ENCODE assay signal across 20 cellular contexts in genomic region chr15:42507514-42507913, GRCh38.
"Had no signal": no experiment of that assay in that cellular context is flagged by ENCODE, and none has a peak within 500 bp of the region (broad histone marks: within the 10 kb centered on the region; RNA-seq: fewer than 3 reads in every experiment).

No MANE protein-coding gene starts in this region.

- H3K9me3 ChIP-seq: esophagus squamous epithelium, sigmoid colon, spleen, thoracic aorta, upper lobe of right lung had no signal

- H3K36me3 ChIP-seq: cardiac muscle cell, sigmoid colon, thoracic aorta had no signal

- H3K4me3 ChIP-seq: cardiac muscle cell, esophagus squamous epithelium, lung, sigmoid colon, spleen, thoracic aorta, upper lobe of right lung had no signal

- H3K27me3 ChIP-seq: cardiac muscle cell, esophagus squamous epithelium, sigmoid colon, spleen, upper lobe of right lung had no signal

- DNase-seq: activated CD4-positive, alpha-beta T cell treated with anti-CD3 and anti-CD28 coated beads for 36 hours; activated CD4-positive, alpha-beta T cell treated with anti-CD3 and anti-CD28 coated beads, Interleukin-2, amount 50 U/mL, for 48 hours; activated gamma-delta T cell treated with Interleukin-2 at 50 U/mL for 16 hours; amniotic stem cell; dermis blood vessel endothelial cell; effector memory CD4-positive, alpha-beta T cell; esophagus squamous epithelium; hippocampal formation; left colon; occipital lobe; posterior cingulate gyrus; spleen; stimulated activated CD4-positive, alpha-beta T cell treated with anti-CD3 and anti-CD28 coated beads, Interleukin-4, amount 100 ng/mL, for 4 hours; T-helper 2 cell; upper lobe of right lung had no signal

- ATAC-seq: activated CD4-positive, alpha-beta T cell treated with anti-CD3 and anti-CD28 coated beads for 36 hours; left colon; stimulated activated memory B cell treated with anti-CD40 and anti-IgM and Interleukin-4, amounts not matched to agents 10 μg/mL and 1 μg/mL and 100 μg/mL, for 72 hours had no signal

- H3K27ac ChIP-seq: esophagus squamous epithelium, thoracic aorta, upper lobe of right lung had no signal
